In genomic region chr3:171558183-171558696, GRCh38 we compare ENCODE assay signal across 18 cellular contexts.
"Had no signal": no experiment of that assay in that cellular context is flagged by ENCODE, and none has a peak within 500 bp of the region (broad histone marks: within the 10 kb centered on the region; RNA-seq: fewer than 3 reads in every experiment).

No MANE protein-coding gene starts in this region.

- H3K36me3 ChIP-seq: neural progenitor cell, vagina had no signal

- H3K4me1 ChIP-seq: vagina had no signal

- ATAC-seq: activated CD8-positive, alpha-beta memory T cell treated with anti-CD3 and anti-CD28 coated beads, Interleukin-2, amount 10 ng/mL, durations not matched to agents 7 days and 5 days; activated CD8-positive, alpha-beta T cell treated with anti-CD3 and anti-CD28 coated beads for 36 hours; esophagus mucosa; left lobe of liver; naive thymus-derived CD8-positive, alpha-beta T cell; stimulated activated naive B cell treated with anti-CD40 and anti-IgM and Interleukin-4, amounts not matched to agents 10 μg/mL and 1 μg/mL and 100 μg/mL, for 72 hours; T-helper 17 cell had no signal

- H3K4me3 ChIP-seq: neural progenitor cell, vagina had no signal

- H3K9me3 ChIP-seq: vagina had no signal

- DNase-seq: activated CD4-positive, alpha-beta T cell treated with anti-CD3 and anti-CD28 coated beads, Interleukin-2, amount 10 ng/mL, durations not matched to agents 7 days and 5 days; activated CD8-positive, alpha-beta memory T cell treated with anti-CD3 and anti-CD28 coated beads, Interleukin-2, amount 10 ng/mL, durations not matched to agents 7 days and 5 days; activated CD8-positive, alpha-beta T cell treated with anti-CD3 and anti-CD28 coated beads for 36 hours; activated naive CD4-positive, alpha-beta T cell; activated T-cell treated with anti-CD3 and anti-CD28 coated beads for 4 hours; effector CD4-positive, alpha-beta T cell; foreskin melanocyte; kidney; naive thymus-derived CD8-positive, alpha-beta T cell; stimulated activated CD4-positive, alpha-beta T cell treated with anti-CD3 and anti-CD28 coated beads, Interleukin-2, amount 100 ng/mL, for 48 hours; stimulated activated CD8-positive, alpha-beta memory T cell treated with anti-CD3 and anti-CD28 coated beads, Interleukin-4, amount 100 ng/mL, for 48 hours; stimulated activated naive B cell treated with anti-CD40 and anti-IgM and Interleukin-4, amounts not matched to agents 10 μg/mL and 1 μg/mL and 100 μg/mL, for 72 hours; T-helper 17 cell; trophoblast cell had no signal

- H3K27ac ChIP-seq: neural progenitor cell, vagina had no signal
